Comparison of ENCODE assay signal across 8 cellular contexts in genomic region chr17:17043668-17044226, GRCh38. TPM values are rescaled to one million over a fixed set of nuclear protein-coding genes. Genes with fewer than 3 reads are reported as not detected.
DNase-seq lines count a peak whose midpoint lies in the region; ATAC-seq and TF ChIP-seq lines count a peak whose summit lies in the region.

No MANE protein-coding gene starts in this region.

- H3K9me3 ChIP-seq in Peyer's patch (no peaks in the 10 kb centered on the region), neuronal stem cell (replicated peaks in 1 of 2; ENCODE audit: control insufficient read depth in 2 of 2, insufficient read depth in 1 of 2, low read depth in 1 of 2, low read length in 2 of 2) (peaks cover 0 to 18% of the 10 kb centered on the region in 2 donors)

- ATAC-seq in GM18867 (IDR thresholded peaks at IDR 0.05; ENCODE audit: unreplicated experiment) (no peak), HG03139 (IDR thresholded peaks at IDR 0.05; ENCODE audit: unreplicated experiment) (no peak), GM21381 (IDR thresholded peaks at IDR 0.05; ENCODE audit: unreplicated experiment) (no peak)

- H3K27ac ChIP-seq in Peyer's patch (peak overlapping the region; percentile 48 to 86 (median 78)), neuronal stem cell (replicated peaks; ENCODE audit: low read length) (no peak overlapping the region)

- no peaks in the 10 kb centered on the region for H3K36me3 ChIP-seq in Peyer's patch
- H3K36me3 ChIP-seq in neuronal stem cell (replicated peaks in 1 of 2; ENCODE audit: control insufficient read depth in 2 of 2, insufficient read depth in 2 of 2, low read length in 2 of 2) = peaks cover under 1 to 5% of the 10 kb centered on the region in 2 donors

- DNase-seq in GM12865 (ENCODE audit: low read depth) = peak; percentile 29
- DNase-seq in Peyer's patch = peak in 2 of 3 donors; percentile 47 to 52
- no peak for DNase-seq in epithelial cell of proximal tubule (ENCODE audit: low read depth)
- DNase-seq in neuronal stem cell (ENCODE audit: low spot score) = peak; percentile 26
- no peak for DNase-seq in stimulated activated naive CD4-positive, alpha-beta T cell (lab: John Stamatoyannopoulos, UW)

- no peak overlapping the region for H2BK5ac ChIP-seq in neuronal stem cell (ENCODE audit: low read length)

- no peak overlapping the region for H2AFZ ChIP-seq in neuronal stem cell (ENCODE audit: low read length)

- H3K4me2 ChIP-seq in neuronal stem cell (ENCODE audit: insufficient read depth, low read length, poor library complexity, severe bottlenecking) = peak overlapping the region; percentile 74

- no peak overlapping the region for H2BK12ac ChIP-seq in neuronal stem cell (ENCODE audit: low read length)

- H3K4me3 ChIP-seq in GM12865 (ENCODE audit: low read depth, low read length) (peak overlapping the region; percentile 68), Peyer's patch (peak overlapping the region; percentile 51 to 84 (median 68)), epithelial cell of proximal tubule (ENCODE audit: low read depth, low read length) (peak overlapping the region; percentile 91), neuronal stem cell (ENCODE audit: low read length in 2 of 2) (peak overlapping the region; percentile 89 to 93)

- H3K4ac ChIP-seq in neuronal stem cell (ENCODE audit: low read length) = no peak overlapping the region

- H4K91ac ChIP-seq in neuronal stem cell (ENCODE audit: low read depth, low read length, poor library complexity) = no peak overlapping the region

- H3K18ac ChIP-seq in neuronal stem cell (ENCODE audit: low read length) = no peak overlapping the region

- no CpG with 5 or more reads among the region's 11 CpGs for WGBS in neuronal stem cell (ENCODE audit: extremely low coverage in 2 of 2, insufficient read length in 2 of 2, insufficient replicate concordance in 1 of 2), 2 donors

- TF ChIP-seq POLR2A in Peyer's patch (IDR thresholded peaks at IDR 0.05) = no peak

- H4K8ac ChIP-seq in neuronal stem cell (ENCODE audit: low read depth, low read length) = no peak overlapping the region

- H3K14ac ChIP-seq in neuronal stem cell (ENCODE audit: low read length) = no peak overlapping the region

- no peak overlapping the region for H2BK15ac ChIP-seq in neuronal stem cell (ENCODE audit: low read length)

- H3K23ac ChIP-seq in neuronal stem cell (ENCODE audit: low read depth, low read length, poor library complexity) = no peak overlapping the region

- no peak overlapping the region for H2BK120ac ChIP-seq in neuronal stem cell (ENCODE audit: low read depth, low read length)

- TF ChIP-seq CTCF in GM12865 (IDR thresholded peaks at IDR 0.05; ENCODE audit: insufficient read depth, low read depth, low read length, missing control alignments) (no peak), Peyer's patch (IDR thresholded peaks at IDR 0.05) (no peak), epithelial cell of proximal tubule (conservative IDR thresholded peaks at IDR 0.05; ENCODE audit: low read depth, low read length) (no peak)

- H3K4me1 ChIP-seq in Peyer's patch = peaks cover 0 to 55% (median 15%) of the 10 kb centered on the region in 4 donors
- H3K4me1 ChIP-seq in neuronal stem cell (ENCODE audit: control insufficient read depth in 2 of 2, insufficient read depth in 1 of 2, low read depth in 1 of 2, low read length in 2 of 2) = peaks cover 15 to 27% of the 10 kb centered on the region in 2 donors

- H3K9ac ChIP-seq in neuronal stem cell (ENCODE audit: low read depth, low read length, poor library complexity) = no peak overlapping the region

- peak overlapping the region; percentile 9 for H2AK5ac ChIP-seq in neuronal stem cell (ENCODE audit: low read depth, low read length)

- no peaks in the 10 kb centered on the region for H3K79me1 ChIP-seq in neuronal stem cell (ENCODE audit: low read depth, low read length)

- H3K27me3 ChIP-seq in Peyer's patch = no peaks in the 10 kb centered on the region
- H3K27me3 ChIP-seq in neuronal stem cell (ENCODE audit: control insufficient read depth in 3 of 3, insufficient read depth in 3 of 3, low read depth in 1 of 3, low read length in 3 of 3) = no peaks in the 10 kb centered on the region

RNA-seq across cellular contexts. Expression of gene MPRIP, which starts 1.5 kb away (rescaled TPM):
- total RNA-seq in Peyer's patch = 100 to 1,000 TPM; 141 to 305 (median 291) TPM
- total RNA-seq in epithelial cell of proximal tubule = 102 and 109 TPM in 2 replicates
- polyA plus RNA-seq in neuronal stem cell (2013, experiment 1 of 2) = 67.7 TPM
- 72.4 TPM for polyA plus RNA-seq in neuronal stem cell (2013, experiment 2 of 2)

Comparison
In these comparisons a context has a peak if more than half of its experiments do, and no peak if none do; other contexts are left out.
1. DNase-seq: peak in GM12865 (single experiment), Peyer's patch (2 of 3) and neuronal stem cell (single experiment); none in epithelial cell of proximal tubule (single experiment) and stimulated activated naive CD4-positive, alpha-beta T cell (0 of 6).
2. Peak in every context shown above with its lines, with median percentiles within 50 percentile points of each other: H3K4me3 ChIP-seq.